ENCODE assay signal across 1 cellular context in the genomic region with DNA sequence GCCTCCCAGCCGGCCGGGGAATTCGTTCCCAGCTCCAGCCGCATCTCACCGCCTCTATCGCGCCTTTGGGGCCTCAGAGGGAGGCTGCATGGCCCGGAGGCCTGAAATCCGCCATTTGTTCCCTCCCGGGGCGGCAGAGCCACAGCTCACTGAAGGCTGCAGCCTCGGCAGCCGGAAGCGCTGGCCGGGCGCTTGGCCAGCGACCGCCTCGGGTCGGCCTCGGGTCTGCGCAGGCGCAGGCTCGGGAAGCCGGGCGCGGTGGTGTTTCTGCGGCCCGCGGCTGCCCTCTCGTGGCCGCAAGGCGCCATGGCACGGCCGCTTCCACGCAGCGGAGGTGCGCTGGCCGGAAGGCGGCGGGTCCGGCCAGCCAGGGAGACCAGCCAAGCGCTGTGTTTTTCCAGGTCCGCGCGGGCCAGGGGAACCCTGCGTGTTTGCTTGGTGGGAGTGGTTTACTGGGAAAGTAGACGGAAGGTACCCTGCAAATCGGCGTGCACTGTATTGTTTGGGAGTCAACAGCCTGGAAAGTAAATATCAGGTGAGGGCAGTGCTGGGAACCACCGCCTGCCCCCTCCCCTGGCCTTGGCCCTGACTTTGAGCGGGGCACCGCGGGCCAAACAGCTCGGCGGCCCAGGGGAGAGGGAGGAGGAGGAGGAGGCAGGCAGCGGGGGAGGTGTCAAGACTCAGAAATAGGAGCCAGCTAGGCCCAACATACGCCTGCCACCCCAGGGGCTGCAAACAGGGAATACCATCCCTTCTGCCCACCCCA.
TF ChIP-seq lines count a peak whose summit lies in the region.

No MANE protein-coding gene starts in this region.

TF ChIP-seq in SK-N-SH, 30 proteins besides CTCF, POLR2A, EP300 and RAD21 (continued from another document):
- TF ChIP-seq FOXJ3 (CRISPR knock-in tag; IDR thresholded peaks at IDR 0.05) (no peak), POLR2AphosphoS5 (IDR thresholded peaks at IDR 0.05; ENCODE audit: low read depth, low read length) (peak; percentile 89), ELF1 (IDR thresholded peaks at IDR 0.05) (peak; percentile 72), REST (IDR thresholded peaks at IDR 0.05; ENCODE audit: low read depth, low read length) (no peak), EZH2phosphoT487 (IDR thresholded peaks at IDR 0.05; ENCODE audit: borderline replicate concordance, low read depth) (no peak), TCF12 (IDR thresholded peaks at IDR 0.05) (no peak), GABPA (IDR thresholded peaks at IDR 0.05; ENCODE audit: low read depth) (peak; percentile 55)
- TF ChIP-seq, protein P1, sequence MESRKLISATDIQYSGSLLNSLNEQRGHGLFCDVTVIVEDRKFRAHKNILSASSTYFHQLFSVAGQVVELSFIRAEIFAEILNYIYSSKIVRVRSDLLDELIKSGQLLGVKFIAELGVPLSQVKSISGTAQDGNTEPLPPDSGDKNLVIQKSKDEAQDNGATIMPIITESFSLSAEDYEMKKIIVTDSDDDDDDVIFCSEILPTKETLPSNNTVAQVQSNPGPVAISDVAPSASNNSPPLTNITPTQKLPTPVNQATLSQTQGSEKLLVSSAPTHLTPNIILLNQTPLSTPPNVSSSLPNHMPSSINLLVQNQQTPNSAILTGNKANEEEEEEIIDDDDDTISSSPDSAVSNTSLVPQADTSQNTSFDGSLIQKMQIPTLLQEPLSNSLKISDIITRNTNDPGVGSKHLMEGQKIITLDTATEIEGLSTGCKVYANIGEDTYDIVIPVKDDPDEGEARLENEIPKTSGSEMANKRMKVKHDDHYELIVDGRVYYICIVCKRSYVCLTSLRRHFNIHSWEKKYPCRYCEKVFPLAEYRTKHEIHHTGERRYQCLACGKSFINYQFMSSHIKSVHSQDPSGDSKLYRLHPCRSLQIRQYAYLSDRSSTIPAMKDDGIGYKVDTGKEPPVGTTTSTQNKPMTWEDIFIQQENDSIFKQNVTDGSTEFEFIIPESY (IDR thresholded peaks at IDR 0.05; ENCODE audit: borderline replicate concordance, low read depth), result no peak
- TF ChIP-seq, protein P2, sequence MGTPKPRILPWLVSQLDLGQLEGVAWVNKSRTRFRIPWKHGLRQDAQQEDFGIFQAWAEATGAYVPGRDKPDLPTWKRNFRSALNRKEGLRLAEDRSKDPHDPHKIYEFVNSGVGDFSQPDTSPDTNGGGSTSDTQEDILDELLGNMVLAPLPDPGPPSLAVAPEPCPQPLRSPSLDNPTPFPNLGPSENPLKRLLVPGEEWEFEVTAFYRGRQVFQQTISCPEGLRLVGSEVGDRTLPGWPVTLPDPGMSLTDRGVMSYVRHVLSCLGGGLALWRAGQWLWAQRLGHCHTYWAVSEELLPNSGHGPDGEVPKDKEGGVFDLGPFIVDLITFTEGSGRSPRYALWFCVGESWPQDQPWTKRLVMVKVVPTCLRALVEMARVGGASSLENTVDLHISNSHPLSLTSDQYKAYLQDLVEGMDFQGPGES (IDR thresholded peaks at IDR 0.05; ENCODE audit: low read depth, low read length), result no peak
